ENCODE assay signal across 1 cellular context in genomic region chr17:81727324-81728031, GRCh38.
TF ChIP-seq lines count a peak whose summit lies in the region.

No MANE protein-coding gene starts in this region.

TF ChIP-seq in HepG2, 621 proteins besides CTCF, POLR2A, EP300 and RAD21 (continued from another document and continues in another):
- TF ChIP-seq ZNF83 (CRISPR knock-in tag; IDR thresholded peaks at IDR 0.05; ENCODE audit: borderline replicate concordance): peak; percentile 98; the same call in 1 of the 2 replicates
- TF ChIP-seq SMC3 (IDR thresholded peaks at IDR 0.05; ENCODE audit: low read length): no peak
- peak; percentile 98 for TF ChIP-seq IKZF4 (CRISPR knock-in tag; IDR thresholded peaks at IDR 0.05; ENCODE audit: borderline replicate concordance, low read depth, not compliant biosample characterization)
- TF ChIP-seq TFE3 (CRISPR knock-in tag; IDR thresholded peaks at IDR 0.05): peak; percentile 92
- peak; percentile 68 for TF ChIP-seq CREM (IDR thresholded peaks at IDR 0.05)
- TF ChIP-seq CREM (CRISPR knock-in tag; IDR thresholded peaks at IDR 0.05): no peak
- no peak for TF ChIP-seq KDM5A (IDR thresholded peaks at IDR 0.05; ENCODE audit: borderline replicate concordance, low read length)
- TF ChIP-seq ZBTB20 (CRISPR knock-in tag; IDR thresholded peaks at IDR 0.05; ENCODE audit: borderline replicate concordance, low read depth): peak; percentile 98
- peak; percentile 90 for TF ChIP-seq WIZ (CRISPR knock-in tag; IDR thresholded peaks at IDR 0.05)
- TF ChIP-seq ZBTB37 (CRISPR knock-in tag; IDR thresholded peaks at IDR 0.05): peak; percentile 84; the same call in 1 of the 2 replicates
- TF ChIP-seq ZUFSP (CRISPR knock-in tag; IDR thresholded peaks at IDR 0.05; ENCODE audit: borderline replicate concordance): no peak
- peak; percentile 78 for TF ChIP-seq DRAP1 (CRISPR knock-in tag; IDR thresholded peaks at IDR 0.05)
- peak; percentile 94 for TF ChIP-seq STAT5B (CRISPR knock-in tag; IDR thresholded peaks at IDR 0.05)
- peak; percentile 90 for TF ChIP-seq GATAD2A (CRISPR knock-in tag; IDR thresholded peaks at IDR 0.05)
- peak; percentile 93; the same call in 1 of the 2 replicates for TF ChIP-seq ZNF75D (CRISPR knock-in tag; IDR thresholded peaks at IDR 0.05; ENCODE audit: borderline replicate concordance)
- peak; percentile 92; the same call in 1 of the 2 replicates for TF ChIP-seq ZNF343 (CRISPR knock-in tag; IDR thresholded peaks at IDR 0.05)
- peak; percentile 75 for TF ChIP-seq TAF1 (CRISPR knock-in tag; IDR thresholded peaks at IDR 0.05)
- peak; percentile 85 for TF ChIP-seq EED (CRISPR knock-in tag; IDR thresholded peaks at IDR 0.05)
- no peak; the same call in 1 of the 2 replicates for TF ChIP-seq TRIM24 (CRISPR knock-in tag; IDR thresholded peaks at IDR 0.05)
- TF ChIP-seq ZNF101 (CRISPR knock-in tag; IDR thresholded peaks at IDR 0.05; ENCODE audit: borderline replicate concordance, low read depth): peak; percentile 97
- 0 out of 2 replicates have a peak, but pooled peaks have one; percentile 25 for TF ChIP-seq MTF2 (CRISPR knock-in tag; IDR thresholded peaks at IDR 0.05; ENCODE audit: borderline replicate concordance)
- no peak for TF ChIP-seq HNRNPK (IDR thresholded peaks at IDR 0.05; ENCODE audit: low read depth, low read length, poor library complexity, severe bottlenecking)
- TF ChIP-seq ZBTB2 (CRISPR knock-in tag; IDR thresholded peaks at IDR 0.05; ENCODE audit: low read depth): peak; percentile 94
- peak; percentile 71; the same call in 1 of the 2 replicates for TF ChIP-seq ZNF619 (CRISPR knock-in tag; IDR thresholded peaks at IDR 0.05)
- TF ChIP-seq ZZZ3 (CRISPR knock-in tag; IDR thresholded peaks at IDR 0.05; ENCODE audit: borderline replicate concordance): peak; percentile 91
- TF ChIP-seq MTA1 (CRISPR knock-in tag; IDR thresholded peaks at IDR 0.05; ENCODE audit: borderline replicate concordance): peak; percentile 96
- TF ChIP-seq CENPBD1 (CRISPR knock-in tag; IDR thresholded peaks at IDR 0.05; ENCODE audit: borderline replicate concordance, low read depth): 0 out of 2 replicates have a peak, but pooled peaks have one; percentile 55
- peak; percentile 99 for TF ChIP-seq NFAT5 (CRISPR knock-in tag; IDR thresholded peaks at IDR 0.05)
- TF ChIP-seq AKNA (CRISPR knock-in tag; IDR thresholded peaks at IDR 0.05; ENCODE audit: borderline replicate concordance): peak; percentile 98
- TF ChIP-seq ZNF782 (CRISPR knock-in tag; IDR thresholded peaks at IDR 0.05; ENCODE audit: borderline replicate concordance): peak; percentile 99
- TF ChIP-seq ISX (CRISPR knock-in tag; conservative IDR thresholded peaks at IDR 0.05): peak; percentile 95
- peak; percentile 98 for TF ChIP-seq BATF2 (CRISPR knock-in tag; IDR thresholded peaks at IDR 0.05)
- TF ChIP-seq U2AF1 (optimal IDR thresholded peaks at IDR 0.05; ENCODE audit: low read depth, low read length): no peak
- TF ChIP-seq YEATS2 (CRISPR knock-in tag; IDR thresholded peaks at IDR 0.05; ENCODE audit: borderline replicate concordance): peak; percentile 85; the same call in 1 of the 2 replicates
- TF ChIP-seq ZNF780A (CRISPR knock-in tag; IDR thresholded peaks at IDR 0.05): peak; percentile 97
- TF ChIP-seq ZNF510 (CRISPR knock-in tag; IDR thresholded peaks at IDR 0.05; ENCODE audit: low read depth): peak; percentile 99
- TF ChIP-seq ZNF3 (CRISPR knock-in tag; IDR thresholded peaks at IDR 0.05): peak; percentile 85
- TF ChIP-seq FOXM1 (CRISPR knock-in tag; IDR thresholded peaks at IDR 0.05): peak; percentile 81
- peak; percentile 83 for TF ChIP-seq AKAP8 (CRISPR knock-in tag; IDR thresholded peaks at IDR 0.05)
- TF ChIP-seq KDM6A (CRISPR knock-in tag; IDR thresholded peaks at IDR 0.05; ENCODE audit: low read depth): 0 out of 2 replicates have a peak, but pooled peaks have one; percentile 25
- TF ChIP-seq HBP1 (CRISPR knock-in tag; IDR thresholded peaks at IDR 0.05; ENCODE audit: low read depth): peak; percentile 85; the same call in 1 of the 2 replicates
- TF ChIP-seq TOE1 (CRISPR knock-in tag; IDR thresholded peaks at IDR 0.05): peak; percentile 86; the same call in 1 of the 2 replicates
- TF ChIP-seq ZNF577 (CRISPR knock-in tag; IDR thresholded peaks at IDR 0.05; ENCODE audit: borderline replicate concordance, low read depth): peak; percentile 84
